Comparison of ENCODE assay signal across 3 cellular contexts in the genomic region with DNA sequence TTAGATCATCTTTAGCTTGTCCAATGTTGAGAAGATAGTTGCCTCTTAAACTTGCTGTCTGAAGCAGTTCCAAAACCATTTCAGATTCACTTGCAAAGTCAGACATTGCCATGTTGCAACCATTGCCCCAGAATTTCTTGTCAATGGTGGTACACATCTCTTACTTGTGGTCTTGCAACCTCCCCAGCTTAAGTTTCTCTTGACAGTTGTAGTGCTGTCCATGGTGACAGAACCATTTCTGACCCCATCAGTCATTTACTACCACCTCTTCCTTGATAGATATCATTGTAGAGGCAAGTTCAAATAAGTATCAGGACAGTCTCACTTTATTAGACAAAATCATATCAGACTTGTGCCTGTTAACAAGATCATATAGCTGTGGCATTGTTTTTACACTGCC.
TF ChIP-seq lines count a peak whose summit lies in the region.

No MANE protein-coding gene starts in this region.

TF ChIP-seq in GM23338, 12 proteins besides CTCF, POLR2A, EP300 and RAD21:
- TF ChIP-seq, protein P1, sequence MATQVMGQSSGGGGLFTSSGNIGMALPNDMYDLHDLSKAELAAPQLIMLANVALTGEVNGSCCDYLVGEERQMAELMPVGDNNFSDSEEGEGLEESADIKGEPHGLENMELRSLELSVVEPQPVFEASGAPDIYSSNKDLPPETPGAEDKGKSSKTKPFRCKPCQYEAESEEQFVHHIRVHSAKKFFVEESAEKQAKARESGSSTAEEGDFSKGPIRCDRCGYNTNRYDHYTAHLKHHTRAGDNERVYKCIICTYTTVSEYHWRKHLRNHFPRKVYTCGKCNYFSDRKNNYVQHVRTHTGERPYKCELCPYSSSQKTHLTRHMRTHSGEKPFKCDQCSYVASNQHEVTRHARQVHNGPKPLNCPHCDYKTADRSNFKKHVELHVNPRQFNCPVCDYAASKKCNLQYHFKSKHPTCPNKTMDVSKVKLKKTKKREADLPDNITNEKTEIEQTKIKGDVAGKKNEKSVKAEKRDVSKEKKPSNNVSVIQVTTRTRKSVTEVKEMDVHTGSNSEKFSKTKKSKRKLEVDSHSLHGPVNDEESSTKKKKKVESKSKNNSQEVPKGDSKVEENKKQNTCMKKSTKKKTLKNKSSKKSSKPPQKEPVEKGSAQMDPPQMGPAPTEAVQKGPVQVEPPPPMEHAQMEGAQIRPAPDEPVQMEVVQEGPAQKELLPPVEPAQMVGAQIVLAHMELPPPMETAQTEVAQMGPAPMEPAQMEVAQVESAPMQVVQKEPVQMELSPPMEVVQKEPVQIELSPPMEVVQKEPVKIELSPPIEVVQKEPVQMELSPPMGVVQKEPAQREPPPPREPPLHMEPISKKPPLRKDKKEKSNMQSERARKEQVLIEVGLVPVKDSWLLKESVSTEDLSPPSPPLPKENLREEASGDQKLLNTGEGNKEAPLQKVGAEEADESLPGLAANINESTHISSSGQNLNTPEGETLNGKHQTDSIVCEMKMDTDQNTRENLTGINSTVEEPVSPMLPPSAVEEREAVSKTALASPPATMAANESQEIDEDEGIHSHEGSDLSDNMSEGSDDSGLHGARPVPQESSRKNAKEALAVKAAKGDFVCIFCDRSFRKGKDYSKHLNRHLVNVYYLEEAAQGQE (IDR thresholded peaks at IDR 0.05; ENCODE audit: unreplicated experiment), result peak; percentile 40
- no peak for TF ChIP-seq EZH2 (IDR thresholded peaks at IDR 0.05; ENCODE audit: low read depth, unreplicated experiment)

TF ChIP-seq in HCT116, 20 proteins besides CTCF, POLR2A, EP300 and RAD21 (continued from another document):
- TF ChIP-seq, protein P1 (IDR thresholded peaks at IDR 0.05; ENCODE audit: low read depth), result peak; percentile 20; the same call in 1 of the 2 replicates
- TF ChIP-seq FOSL1 (IDR thresholded peaks at IDR 0.05; ENCODE audit: low read depth), result no peak
- TF ChIP-seq, protein P2, sequence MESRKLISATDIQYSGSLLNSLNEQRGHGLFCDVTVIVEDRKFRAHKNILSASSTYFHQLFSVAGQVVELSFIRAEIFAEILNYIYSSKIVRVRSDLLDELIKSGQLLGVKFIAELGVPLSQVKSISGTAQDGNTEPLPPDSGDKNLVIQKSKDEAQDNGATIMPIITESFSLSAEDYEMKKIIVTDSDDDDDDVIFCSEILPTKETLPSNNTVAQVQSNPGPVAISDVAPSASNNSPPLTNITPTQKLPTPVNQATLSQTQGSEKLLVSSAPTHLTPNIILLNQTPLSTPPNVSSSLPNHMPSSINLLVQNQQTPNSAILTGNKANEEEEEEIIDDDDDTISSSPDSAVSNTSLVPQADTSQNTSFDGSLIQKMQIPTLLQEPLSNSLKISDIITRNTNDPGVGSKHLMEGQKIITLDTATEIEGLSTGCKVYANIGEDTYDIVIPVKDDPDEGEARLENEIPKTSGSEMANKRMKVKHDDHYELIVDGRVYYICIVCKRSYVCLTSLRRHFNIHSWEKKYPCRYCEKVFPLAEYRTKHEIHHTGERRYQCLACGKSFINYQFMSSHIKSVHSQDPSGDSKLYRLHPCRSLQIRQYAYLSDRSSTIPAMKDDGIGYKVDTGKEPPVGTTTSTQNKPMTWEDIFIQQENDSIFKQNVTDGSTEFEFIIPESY (IDR thresholded peaks at IDR 0.05; ENCODE audit: extremely low read depth, insufficient replicate concordance, low read length), result no peak
TF ChIP-seq in HCT116: peak in this region for 1.

TF ChIP-seq in Ishikawa, 13 proteins besides CTCF, POLR2A, EP300 and RAD21:
- TF ChIP-seq, protein P1 (IDR thresholded peaks at IDR 0.05; ENCODE audit: low read depth), result peak; percentile 60; the same call in 1 of the 2 replicates
- TF ChIP-seq, protein P3, sequence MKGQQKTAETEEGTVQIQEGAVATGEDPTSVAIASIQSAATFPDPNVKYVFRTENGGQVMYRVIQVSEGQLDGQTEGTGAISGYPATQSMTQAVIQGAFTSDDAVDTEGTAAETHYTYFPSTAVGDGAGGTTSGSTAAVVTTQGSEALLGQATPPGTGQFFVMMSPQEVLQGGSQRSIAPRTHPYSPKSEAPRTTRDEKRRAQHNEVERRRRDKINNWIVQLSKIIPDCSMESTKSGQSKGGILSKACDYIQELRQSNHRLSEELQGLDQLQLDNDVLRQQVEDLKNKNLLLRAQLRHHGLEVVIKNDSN (IDR thresholded peaks at IDR 0.05), result no peak
